Comparison of ENCODE assay signal across 42 cellular contexts in genomic region chr3:13937131-13937530, GRCh38. TPM values are rescaled to one million over a fixed set of nuclear protein-coding genes. Genes with fewer than 3 reads are reported as not detected.
"Had no signal": no experiment of that assay in that cellular context is flagged by ENCODE, and none has a peak within 500 bp of the region (broad histone marks: within the 10 kb centered on the region; RNA-seq: fewer than 3 reads in every experiment).

No MANE protein-coding gene starts in this region.

- H3K36me3 ChIP-seq: adrenal gland, ascending aorta, brain microvascular endothelial cell, breast epithelium, cardiac muscle cell had no signal

- H3K4me3 Mint-ChIP-seq: activated naive CD4-positive, alpha-beta T cell treated with anti-CD3 and anti-CD28 coated beads for 36 hours; activated naive CD4-positive, alpha-beta T cell treated with anti-CD3 and anti-CD28 coated beads, Interleukin-2, amount 10 ng/mL, durations not matched to agents 7 days and 5 days; activated naive CD4-positive, alpha-beta T cell treated with anti-CD3 and anti-CD28 coated beads, Interleukin-2, amount 50 U/mL, for 24 hours; activated naive CD8-positive, alpha-beta T cell; activated naive CD8-positive, alpha-beta T cell treated with anti-CD3 and anti-CD28 coated beads for 36 hours; activated naive CD8-positive, alpha-beta T cell treated with anti-CD3 and anti-CD28 coated beads, Interleukin-2, amount 10 ng/mL, durations not matched to agents 7 days and 5 days; activated naive CD8-positive, alpha-beta T cell treated with anti-CD3 and anti-CD28 coated beads, Interleukin-2, amount 50 U/mL, for 24 hours; activated T-cell treated with anti-CD3 and anti-CD28 coated beads, Interleukin-2, amount 50 U/mL, for 24 hours; activated T-cell treated with anti-CD3 and anti-CD28 coated beads, Interleukin-2, amount 50 U/mL, for 4 hours; activated T-cell treated with anti-CD3 and anti-CD28 coated beads, Interleukin-2, amount 50 U/mL, for 72 hours; activated T-helper 1 cell treated with anti-CD3 and anti-CD28 coated beads, Interleukin-12 subunit alpha, Interleukin-12 subunit beta, Interleukin-2, Interleukin-4 antibody, amounts not matched to agents 30 ng/mL and 10 ng/mL and 1 ng/mL, durations not matched to agents 14 hours and 24 hours and 36 hours; activated T-helper 17 cell treated with anti-CD3 and anti-CD28 coated beads, Interleukin-2, amount 50 U/mL, for 72 hours; brain; central memory CD8-positive, alpha-beta T cell had no signal

- H3K27me3 ChIP-seq: ascending aorta, body of pancreas, brain microvascular endothelial cell, cardiac muscle cell had no signal

- H3K27ac Mint-ChIP-seq: activated naive CD4-positive, alpha-beta T cell treated with anti-CD3 and anti-CD28 coated beads for 36 hours; activated naive CD4-positive, alpha-beta T cell treated with anti-CD3 and anti-CD28 coated beads, Interleukin-2, amount 10 ng/mL, durations not matched to agents 7 days and 5 days; activated naive CD4-positive, alpha-beta T cell treated with anti-CD3 and anti-CD28 coated beads, Interleukin-2, amount 50 U/mL, for 24 hours; activated naive CD4-positive, alpha-beta T cell treated with anti-CD3 and anti-CD28 coated beads, Interleukin-2, amount 50 U/mL, for 72 hours; activated naive CD8-positive, alpha-beta T cell; activated naive CD8-positive, alpha-beta T cell treated with anti-CD3 and anti-CD28 coated beads for 36 hours; activated naive CD8-positive, alpha-beta T cell treated with anti-CD3 and anti-CD28 coated beads, Interleukin-2, amount 10 ng/mL, durations not matched to agents 7 days and 5 days; activated naive CD8-positive, alpha-beta T cell treated with anti-CD3 and anti-CD28 coated beads, Interleukin-2, amount 50 U/mL, for 24 hours; activated T-cell treated with anti-CD3 and anti-CD28 coated beads, Interleukin-2, amount 50 U/mL, for 24 hours; activated T-cell treated with anti-CD3 and anti-CD28 coated beads, Interleukin-2, amount 50 U/mL, for 72 hours; activated T-helper 1 cell treated with anti-CD3 and anti-CD28 coated beads, Interleukin-12 subunit alpha, Interleukin-12 subunit beta, Interleukin-2, Interleukin-4 antibody, amounts not matched to agents 30 ng/mL and 10 ng/mL and 1 ng/mL, durations not matched to agents 14 hours and 24 hours and 36 hours; activated T-helper 17 cell treated with anti-CD3 and anti-CD28 coated beads, Interleukin-2, amount 50 U/mL, for 72 hours; activated T-helper 2 cell treated with anti-CD3 and anti-CD28 coated beads, Interferon-gamma antibody, Interleukin-2, Interleukin-4, amounts not matched to agents 10 μg/mL and 5 μg/mL and 100 μg/mL, durations not matched to agents 14 hours and 24 hours and 36 hours; brain had no signal

- ATAC-seq: activated naive CD4-positive, alpha-beta T cell treated with anti-CD3 and anti-CD28 coated beads, Interleukin-2, amount 50 U/mL, for 72 hours; activated naive CD8-positive, alpha-beta T cell treated with anti-CD3 and anti-CD28 coated beads, Interleukin-2, amount 50 U/mL, for 24 hours; activated T-cell treated with anti-CD3 and anti-CD28 coated beads, Interleukin-2, amount 50 U/mL, for 4 hours; activated T-cell treated with anti-CD3 and anti-CD28 coated beads, Interleukin-2, amount 50 U/mL, for 72 hours; activated T-helper 17 cell treated with anti-CD3 and anti-CD28 coated beads, Interleukin-2, amount 50 U/mL, for 72 hours; body of pancreas had no signal

- H3K4me1 Mint-ChIP-seq: activated T-helper 17 cell treated with anti-CD3 and anti-CD28 coated beads, Interleukin-2, amount 50 U/mL, for 72 hours; brain; central memory CD8-positive, alpha-beta T cell had no signal

- H3K9me3 Mint-ChIP-seq: activated naive CD4-positive, alpha-beta T cell treated with anti-CD3 and anti-CD28 coated beads, Interleukin-2, amount 50 U/mL, for 24 hours; activated naive CD8-positive, alpha-beta T cell treated with anti-CD3 and anti-CD28 coated beads for 36 hours; activated T-cell treated with anti-CD3 and anti-CD28 coated beads, Interleukin-2, amount 50 U/mL, for 24 hours; activated T-cell treated with anti-CD3 and anti-CD28 coated beads, Interleukin-2, amount 50 U/mL, for 4 hours; activated T-cell treated with anti-CD3 and anti-CD28 coated beads, Interleukin-2, amount 50 U/mL, for 72 hours; activated T-helper 1 cell treated with anti-CD3 and anti-CD28 coated beads, Interleukin-12 subunit alpha, Interleukin-12 subunit beta, Interleukin-2, Interleukin-4 antibody, amounts not matched to agents 30 ng/mL and 10 ng/mL and 1 ng/mL, durations not matched to agents 14 hours and 24 hours and 36 hours; activated T-helper 17 cell treated with anti-CD3 and anti-CD28 coated beads, Interleukin-2, amount 50 U/mL, for 72 hours; central memory CD8-positive, alpha-beta T cell had no signal

- H3K36me3 Mint-ChIP-seq: activated naive CD8-positive, alpha-beta T cell treated with anti-CD3 and anti-CD28 coated beads, Interleukin-2, amount 10 ng/mL, durations not matched to agents 7 days and 5 days; brain had no signal

- FAIRE-seq: astrocyte, bronchial epithelial cell had no signal

- H3K4me3 ChIP-seq: adrenal gland, ascending aorta, body of pancreas, breast epithelium, cardiac muscle cell had no signal

- H3K9me3 ChIP-seq: adrenal gland, ascending aorta, body of pancreas had no signal

- H3K4me1 ChIP-seq: adrenal gland, ascending aorta, body of pancreas, breast epithelium had no signal

- H3K27ac ChIP-seq: adrenal gland, ascending aorta, body of pancreas, brain microvascular endothelial cell, breast epithelium, cardiac muscle cell had no signal

- DNase-seq: activated effector memory CD4-positive, alpha-beta T cell treated with anti-CD3 and anti-CD28 coated beads, Interleukin-2, amount 50 U/mL, for 16 hours; activated effector memory CD4-positive, alpha-beta T cell treated with Interleukin-2 at 50 U/mL for 16 hours; activated gamma-delta T cell; activated gamma-delta T cell treated with Interleukin-2 at 50 U/mL for 16 hours; activated naive CD4-positive, alpha-beta T cell; activated naive CD4-positive, alpha-beta T cell treated with anti-CD3 and anti-CD28 coated beads for 36 hours; activated naive CD4-positive, alpha-beta T cell treated with anti-CD3 and anti-CD28 coated beads, Interleukin-2, amount 10 ng/mL, durations not matched to agents 7 days and 5 days; activated naive CD4-positive, alpha-beta T cell treated with anti-CD3 and anti-CD28 coated beads, Interleukin-2, amount 50 U/mL, for 16 hours; activated naive CD4-positive, alpha-beta T cell treated with Interleukin-2 at 50 U/mL for 16 hours; activated naive CD8-positive, alpha-beta T cell treated with anti-CD3 and anti-CD28 coated beads for 36 hours; activated naive CD8-positive, alpha-beta T cell treated with anti-CD3 and anti-CD28 coated beads, Interleukin-2, amount 10 ng/mL, durations not matched to agents 7 days and 5 days; activated naive CD8-positive, alpha-beta T cell treated with anti-CD3 and anti-CD28 coated beads, Interleukin-2, amount 50 U/mL, for 24 hours; activated T-cell treated with anti-CD3 and anti-CD28 coated beads, Interleukin-2, amount 50 U/mL, for 1 hour; activated T-cell treated with anti-CD3 and anti-CD28 coated beads, Interleukin-2, amount 50 U/mL, for 24 hours; activated T-cell treated with anti-CD3 and anti-CD28 coated beads, Interleukin-2, amount 50 U/mL, for 4 hours; activated T-cell treated with anti-CD3 and anti-CD28 coated beads, Interleukin-2, amount 50 U/mL, for 48 hours; activated T-cell treated with anti-CD3 and anti-CD28 coated beads, Interleukin-2, amount 50 U/mL, for 72 hours; adrenal gland; amniotic stem cell; amygdala; anterior cingulate cortex; aorta; body of pancreas; brain microvascular endothelial cell; caudate nucleus; central memory CD4-positive, alpha-beta T cell; cerebellar nuclear complex had no signal

RNA-seq across cellular contexts. Expression of gene WNT7A, which starts 57.3 kb away (rescaled TPM):
- total RNA-seq: activated T-helper 1 cell treated with anti-CD3 and anti-CD28 coated beads, Interleukin-12 subunit alpha, Interleukin-12 subunit beta, Interleukin-2, Interleukin-4 antibody, amounts not matched to agents 30 ng/mL and 10 ng/mL and 1 ng/mL, durations not matched to agents 14 hours and 24 hours and 36 hours; activated T-helper 2 cell treated with anti-CD3 and anti-CD28 coated beads, Interferon-gamma antibody, Interleukin-2, Interleukin-4, amounts not matched to agents 10 μg/mL and 5 μg/mL and 100 μg/mL, durations not matched to agents 14 hours and 24 hours and 36 hours; aorta; ascending aorta; breast epithelium; cardiac muscle cell; cardiac septum; chondrocyte had no signal
- polyA plus RNA-seq: adrenal gland, aorta, cardiac muscle cell had no signal
